In the genomic region with DNA sequence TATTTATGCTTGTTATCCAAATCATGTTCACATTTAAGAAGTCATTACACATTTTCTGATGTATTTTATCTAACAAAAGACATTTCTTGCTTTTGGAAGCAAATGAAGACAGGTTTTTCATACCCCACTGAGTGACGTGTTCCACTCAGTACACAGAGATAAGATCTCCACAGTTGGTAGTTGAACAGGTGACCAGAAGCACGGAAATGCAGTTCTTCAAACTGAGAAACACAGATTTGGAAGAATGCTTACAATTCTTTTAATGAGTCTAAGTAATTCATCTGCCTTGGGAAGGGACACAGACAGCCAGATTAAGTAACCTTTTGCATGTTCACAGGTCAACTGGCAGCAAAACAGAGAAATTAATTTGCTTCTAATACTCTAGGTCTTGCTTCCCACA, we compare ENCODE assay signal across 2 cellular contexts.
TF ChIP-seq lines count a peak whose summit lies in the region.

No MANE protein-coding gene starts in this region.

TF ChIP-seq in SK-N-SH, 30 proteins besides CTCF, POLR2A, EP300 and RAD21:
- TF ChIP-seq EZH2phosphoT487 (IDR thresholded peaks at IDR 0.05; ENCODE audit: borderline replicate concordance, low read depth) (no peak), NRF1 (IDR thresholded peaks at IDR 0.05; ENCODE audit: low read depth, low read length) (no peak), GABPA (IDR thresholded peaks at IDR 0.05; ENCODE audit: low read depth) (no peak), GATA2 (CRISPR knock-in tag; IDR thresholded peaks at IDR 0.05) (no peak), REST (IDR thresholded peaks at IDR 0.05; ENCODE audit: low read depth, low read length) (no peak), TAF1 (IDR thresholded peaks at IDR 0.05; ENCODE audit: borderline replicate concordance, low read depth, low read length) (no peak), MEF2A (IDR thresholded peaks at IDR 0.05; ENCODE audit: borderline replicate concordance, low read depth) (no peak), IRF3 (IDR thresholded peaks at IDR 0.05; ENCODE audit: low read depth, low read length) (no peak), MXI1 (IDR thresholded peaks at IDR 0.05; ENCODE audit: low read depth, low read length) (no peak), FOSL2 (IDR thresholded peaks at IDR 0.05; ENCODE audit: borderline replicate concordance, low read depth) (no peak), RCOR1 (IDR thresholded peaks at IDR 0.05; ENCODE audit: low read length) (no peak), RFX5 (IDR thresholded peaks at IDR 0.05; ENCODE audit: low read length) (no peak), YY1 (IDR thresholded peaks at IDR 0.05; ENCODE audit: low read depth) (no peak), SMC3 (IDR thresholded peaks at IDR 0.05; ENCODE audit: low read depth, low read length) (no peak)
- TF ChIP-seq, protein P1, sequence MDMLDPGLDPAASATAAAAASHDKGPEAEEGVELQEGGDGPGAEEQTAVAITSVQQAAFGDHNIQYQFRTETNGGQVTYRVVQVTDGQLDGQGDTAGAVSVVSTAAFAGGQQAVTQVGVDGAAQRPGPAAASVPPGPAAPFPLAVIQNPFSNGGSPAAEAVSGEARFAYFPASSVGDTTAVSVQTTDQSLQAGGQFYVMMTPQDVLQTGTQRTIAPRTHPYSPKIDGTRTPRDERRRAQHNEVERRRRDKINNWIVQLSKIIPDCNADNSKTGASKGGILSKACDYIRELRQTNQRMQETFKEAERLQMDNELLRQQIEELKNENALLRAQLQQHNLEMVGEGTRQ (IDR thresholded peaks at IDR 0.05; ENCODE audit: borderline replicate concordance, low read depth, low read length) = no peak

TF ChIP-seq in SK-N-SH treated with all-trans-retinoic acid at 6 μM for 48 hours, 23 proteins besides CTCF, POLR2A, EP300 and RAD21:
- TF ChIP-seq TSHZ2 (CRISPR knock-in tag; IDR thresholded peaks at IDR 0.05) = no peak
- TF ChIP-seq PATZ1 (CRISPR knock-in tag; IDR thresholded peaks at IDR 0.05; ENCODE audit: borderline replicate concordance) = no peak
- no peak for TF ChIP-seq ZFP3 (CRISPR knock-in tag; IDR thresholded peaks at IDR 0.05)
- TF ChIP-seq ZFP30 (CRISPR knock-in tag; IDR thresholded peaks at IDR 0.05) = no peak
- no peak for TF ChIP-seq ZNF8 (CRISPR knock-in tag; IDR thresholded peaks at IDR 0.05)
- TF ChIP-seq, protein P2, sequence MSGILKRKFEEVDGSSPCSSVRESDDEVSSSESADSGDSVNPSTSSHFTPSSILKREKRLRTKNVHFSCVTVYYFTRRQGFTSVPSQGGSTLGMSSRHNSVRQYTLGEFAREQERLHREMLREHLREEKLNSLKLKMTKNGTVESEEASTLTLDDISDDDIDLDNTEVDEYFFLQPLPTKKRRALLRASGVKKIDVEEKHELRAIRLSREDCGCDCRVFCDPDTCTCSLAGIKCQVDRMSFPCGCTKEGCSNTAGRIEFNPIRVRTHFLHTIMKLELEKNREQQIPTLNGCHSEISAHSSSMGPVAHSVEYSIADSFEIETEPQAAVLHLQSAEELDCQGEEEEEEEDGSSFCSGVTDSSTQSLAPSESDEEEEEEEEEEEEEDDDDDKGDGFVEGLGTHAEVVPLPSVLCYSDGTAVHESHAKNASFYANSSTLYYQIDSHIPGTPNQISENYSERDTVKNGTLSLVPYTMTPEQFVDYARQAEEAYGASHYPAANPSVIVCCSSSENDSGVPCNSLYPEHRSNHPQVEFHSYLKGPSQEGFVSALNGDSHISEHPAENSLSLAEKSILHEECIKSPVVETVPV (CRISPR knock-in tag; IDR thresholded peaks at IDR 0.05) = no peak
- TF ChIP-seq TOX (CRISPR knock-in tag; IDR thresholded peaks at IDR 0.05; ENCODE audit: borderline replicate concordance) = no peak
- TF ChIP-seq PPARA (CRISPR knock-in tag; IDR thresholded peaks at IDR 0.05; ENCODE audit: borderline replicate concordance) = no peak
- TF ChIP-seq, protein P3, sequence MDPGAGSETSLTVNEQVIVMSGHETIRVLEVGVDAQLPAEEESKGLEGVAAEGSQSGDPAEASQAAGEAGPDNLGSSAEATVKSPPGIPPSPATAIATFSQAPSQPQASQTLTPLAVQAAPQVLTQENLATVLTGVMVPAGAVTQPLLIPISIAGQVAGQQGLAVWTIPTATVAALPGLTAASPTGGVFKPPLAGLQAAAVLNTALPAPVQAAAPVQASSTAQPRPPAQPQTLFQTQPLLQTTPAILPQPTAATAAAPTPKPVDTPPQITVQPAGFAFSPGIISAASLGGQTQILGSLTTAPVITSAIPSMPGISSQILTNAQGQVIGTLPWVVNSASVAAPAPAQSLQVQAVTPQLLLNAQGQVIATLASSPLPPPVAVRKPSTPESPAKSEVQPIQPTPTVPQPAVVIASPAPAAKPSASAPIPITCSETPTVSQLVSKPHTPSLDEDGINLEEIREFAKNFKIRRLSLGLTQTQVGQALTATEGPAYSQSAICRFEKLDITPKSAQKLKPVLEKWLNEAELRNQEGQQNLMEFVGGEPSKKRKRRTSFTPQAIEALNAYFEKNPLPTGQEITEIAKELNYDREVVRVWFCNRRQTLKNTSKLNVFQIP (CRISPR knock-in tag; IDR thresholded peaks at IDR 0.05; ENCODE audit: borderline replicate concordance, low read depth) = no peak
- TF ChIP-seq ZNF565 (CRISPR knock-in tag; conservative IDR thresholded peaks at IDR 0.05; ENCODE audit: low read depth) = no peak
